ENCODE assay signal across 8 cellular contexts in genomic region chr10:42553576-42553975, GRCh38.
DNase-seq lines count a peak whose midpoint lies in the region; ATAC-seq, FAIRE-seq and TF ChIP-seq lines count a peak whose summit lies in the region.
"Not testable (repeated sequence)": the region's sequence is repeated elsewhere in the genome, so short reads cannot be mapped to it uniquely, and the experiment has no call there.

No MANE protein-coding gene starts in this region.

- H3K36me3 ChIP-seq in SK-N-SH (replicated peaks in 1 of 2; ENCODE audit: control insufficient read depth in 1 of 2, insufficient read depth in 2 of 2, low read length in 1 of 2); iPS-15b (ENCODE audit: control insufficient read depth, insufficient read depth, low read length); skeletal muscle satellite cell (ENCODE audit: insufficient read depth, low read length): not testable (repeated sequence)

- not testable (repeated sequence) for H3K9me2 ChIP-seq in SK-N-SH

- not testable (repeated sequence) for H4K20me1 ChIP-seq in SK-N-SH (ENCODE audit: insufficient read depth)

- TF ChIP-seq RAD21 in A549 (conservative IDR thresholded peaks at IDR 0.05 in 1 of 2, IDR thresholded peaks at IDR 0.05 in 1 of 2); SK-N-SH (IDR thresholded peaks at IDR 0.05; ENCODE audit: low read length): not testable (repeated sequence)

- peaks cover 34% of the 10 kb centered on the region for H3K36me3 Mint-ChIP-seq in activated T-helper 1 cell treated with anti-CD3 and anti-CD28 coated beads, Interleukin-12 subunit alpha, Interleukin-12 subunit beta, Interleukin-2, Interleukin-4 antibody, amounts not matched to agents 30 ng/mL and 10 ng/mL and 1 ng/mL, durations not matched to agents 14 hours and 24 hours and 36 hours (ENCODE audit: low read depth)
- peaks cover 0 to 20% (median 18%) of the 10 kb centered on the region in 3 donors for H3K36me3 Mint-ChIP-seq in naive thymus-derived CD8-positive, alpha-beta T cell

- not testable (repeated sequence) for TF ChIP-seq POLR2A in A549 (IDR thresholded peaks at IDR 0.05; ENCODE audit: low read length)

- H3K4me1 ChIP-seq in A549; SK-N-SH (ENCODE audit: control insufficient read depth in 1 of 2, insufficient read depth in 2 of 2, low read depth in 1 of 2, low read length in 1 of 2); iPS-15b (ENCODE audit: control insufficient read depth, insufficient read depth, low read length): not testable (repeated sequence)
- peaks cover 10% of the 10 kb centered on the region for H3K4me1 ChIP-seq in skeletal muscle satellite cell (ENCODE audit: control insufficient read depth, insufficient read depth, low read length)

- not testable (repeated sequence) for ATAC-seq in A549; naive thymus-derived CD8-positive, alpha-beta T cell

- TF ChIP-seq CTCF in A549 (IDR thresholded peaks at IDR 0.05); HFF-Myc (IDR thresholded peaks at IDR 0.05; ENCODE audit: low read depth, low read length, missing control alignments); SK-N-SH (IDR thresholded peaks at IDR 0.05); coronary artery (IDR thresholded peaks at IDR 0.05): not testable (repeated sequence)

- H2AFZ ChIP-seq in SK-N-SH (ENCODE audit: low read depth) = peak overlapping the region; percentile 94; the same call in 1 of the 2 replicates

- H3K9me3 ChIP-seq in A549; SK-N-SH; iPS-15b (ENCODE audit: control insufficient read depth, insufficient read depth, low read length); skeletal muscle satellite cell (replicated peaks; ENCODE audit: low read length): not testable (repeated sequence)

- WGBS in A549 (ENCODE audit: missing lambda C conversion rate) = 91% methylated on average over 12 of the region's 12 CpGs
- 83% methylated on average over 12 of the region's 12 CpGs for WGBS in SK-N-SH (ENCODE audit: low lambda C conversion rate)

- peaks cover 10% of the 10 kb centered on the region for H3K9me3 Mint-ChIP-seq in activated T-helper 1 cell treated with anti-CD3 and anti-CD28 coated beads, Interleukin-12 subunit alpha, Interleukin-12 subunit beta, Interleukin-2, Interleukin-4 antibody, amounts not matched to agents 30 ng/mL and 10 ng/mL and 1 ng/mL, durations not matched to agents 14 hours and 24 hours and 36 hours
- H3K9me3 Mint-ChIP-seq in naive thymus-derived CD8-positive, alpha-beta T cell = not testable (repeated sequence)

- not testable (repeated sequence) for H3K9ac ChIP-seq in SK-N-SH; iPS-15b (ENCODE audit: low read depth, low read length); skeletal muscle satellite cell (ENCODE audit: low read depth, low read length)

- H3K4me3 ChIP-seq in A549 = peak overlapping the region; percentile 70; the same call in 2 of the 3 replicates
- peak overlapping the region; percentile 87 for H3K4me3 ChIP-seq in HFF-Myc (replicated peaks; ENCODE audit: low read depth, low read length)
- peak overlapping the region in 1 of 2 experiments; percentile 85; a peak in 1 of 4 replicates for H3K4me3 ChIP-seq in SK-N-SH (ENCODE audit: low read depth in 2 of 2, low read length in 1 of 2)
- H3K4me3 ChIP-seq in coronary artery = peak overlapping the region; percentile 96
- peak overlapping the region; percentile 84 for H3K4me3 ChIP-seq in iPS-15b (ENCODE audit: low read depth, low read length)
- H3K4me3 ChIP-seq in skeletal muscle satellite cell (ENCODE audit: low read length) = not testable (repeated sequence)

- POLR2A ChIA-PET in A549 (lab: Yijun Ruan, JAX); SK-N-SH (lab: Yijun Ruan, JAX): not testable (repeated sequence)
- POLR2A ChIA-PET in naive thymus-derived CD8-positive, alpha-beta T cell (lab: Charles Lee) = interaction anchor here (0.6 to 1.7 kb wide), 2 partner anchors 84 to 974 kb away, joined by 3 to 5 read pairs; no protein-coding TSS in a partner anchor

- not testable (repeated sequence) for DNase-seq in A549 (ENCODE audit: low read depth in 1 of 2, low spot score in 1 of 2); HFF-Myc (ENCODE audit: extremely low read depth, low read depth); SK-N-SH; activated T-helper 1 cell treated with anti-CD3 and anti-CD28 coated beads, Interleukin-12 subunit alpha, Interleukin-12 subunit beta, Interleukin-2, Interleukin-4 antibody, amounts not matched to agents 30 ng/mL and 10 ng/mL and 1 ng/mL, durations not matched to agents 14 hours and 24 hours and 36 hours (ENCODE audit: low spot score); coronary artery (ENCODE audit: low spot score); naive thymus-derived CD8-positive, alpha-beta T cell

- H3K27ac ChIP-seq in A549 = peak overlapping the region; percentile 64 to 82; a peak in 2 of 6 replicates
- H3K27ac ChIP-seq in SK-N-SH (ENCODE audit: low read depth in 2 of 2, low read length in 1 of 2); coronary artery: not testable (repeated sequence)

- intact Hi-C loops in activated T-helper 1 cell treated with anti-CD3 and anti-CD28 coated beads, Interleukin-12 subunit alpha, Interleukin-12 subunit beta, Interleukin-2, Interleukin-4 antibody, amounts not matched to agents 30 ng/mL and 10 ng/mL and 1 ng/mL, durations not matched to agents 14 hours and 24 hours and 36 hours (cut with micrococcal nuclease) = loop anchor here (5.0 to 10.0 kb wide), 3 partner anchors 201 to 809 kb away; partner anchors contain the start of gene CSGALNACT2

- peak overlapping the region; percentile 80 for H3K4me2 ChIP-seq in A549
- H3K4me2 ChIP-seq in SK-N-SH = peak overlapping the region; percentile 98
- H3K4me2 ChIP-seq in skeletal muscle satellite cell (ENCODE audit: low read length) = peak overlapping the region; percentile 89

- FAIRE-seq in A549 (lab: Jason Lieb, UNC) = not testable (repeated sequence)

- not testable (repeated sequence) for H3K27me3 Mint-ChIP-seq in activated T-helper 1 cell treated with anti-CD3 and anti-CD28 coated beads, Interleukin-12 subunit alpha, Interleukin-12 subunit beta, Interleukin-2, Interleukin-4 antibody, amounts not matched to agents 30 ng/mL and 10 ng/mL and 1 ng/mL, durations not matched to agents 14 hours and 24 hours and 36 hours (ENCODE audit: insufficient read depth); naive thymus-derived CD8-positive, alpha-beta T cell

- peaks cover 37% of the 10 kb centered on the region for H3K4me1 Mint-ChIP-seq in activated T-helper 1 cell treated with anti-CD3 and anti-CD28 coated beads, Interleukin-12 subunit alpha, Interleukin-12 subunit beta, Interleukin-2, Interleukin-4 antibody, amounts not matched to agents 30 ng/mL and 10 ng/mL and 1 ng/mL, durations not matched to agents 14 hours and 24 hours and 36 hours (ENCODE audit: low read depth)
- peaks cover 22 to 45% (median 43%) of the 10 kb centered on the region in 4 donors for H3K4me1 Mint-ChIP-seq in naive thymus-derived CD8-positive, alpha-beta T cell

- not testable (repeated sequence) for TF ChIP-seq EP300 in A549 (IDR thresholded peaks at IDR 0.05); SK-N-SH (IDR thresholded peaks at IDR 0.05; ENCODE audit: borderline replicate concordance in 1 of 2, low read depth in 1 of 2, low read length in 1 of 2)

- CTCF ChIA-PET in A549 (lab: Yijun Ruan, JAX); SK-N-SH (lab: Yijun Ruan, JAX): not testable (repeated sequence)

- peak overlapping the region; percentile 98 for H3K27ac Mint-ChIP-seq in activated T-helper 1 cell treated with anti-CD3 and anti-CD28 coated beads, Interleukin-12 subunit alpha, Interleukin-12 subunit beta, Interleukin-2, Interleukin-4 antibody, amounts not matched to agents 30 ng/mL and 10 ng/mL and 1 ng/mL, durations not matched to agents 14 hours and 24 hours and 36 hours
- H3K27ac Mint-ChIP-seq in naive thymus-derived CD8-positive, alpha-beta T cell = peak overlapping the region in 7 of 10 donors; percentile 24 to 98 (median 97)

- H3K4me3 Mint-ChIP-seq in activated T-helper 1 cell treated with anti-CD3 and anti-CD28 coated beads, Interleukin-12 subunit alpha, Interleukin-12 subunit beta, Interleukin-2, Interleukin-4 antibody, amounts not matched to agents 30 ng/mL and 10 ng/mL and 1 ng/mL, durations not matched to agents 14 hours and 24 hours and 36 hours = peak overlapping the region; percentile 99
- peak overlapping the region; percentile 97 to 99 (median 98) for H3K4me3 Mint-ChIP-seq in naive thymus-derived CD8-positive, alpha-beta T cell

- H3F3A ChIP-seq in SK-N-SH (replicated peaks; ENCODE audit: insufficient read depth) = not testable (repeated sequence)

- H3K79me2 ChIP-seq in SK-N-SH (ENCODE audit: insufficient read depth) = peaks cover 13% of the 10 kb centered on the region; the same call in 1 of the 2 replicates

- H3K27me3 ChIP-seq in SK-N-SH (ENCODE audit: insufficient read depth); iPS-15b (ENCODE audit: control insufficient read depth, insufficient read depth, low read length); skeletal muscle satellite cell (ENCODE audit: control insufficient read depth, insufficient read depth, low read length): not testable (repeated sequence)
